In the genomic region with DNA sequence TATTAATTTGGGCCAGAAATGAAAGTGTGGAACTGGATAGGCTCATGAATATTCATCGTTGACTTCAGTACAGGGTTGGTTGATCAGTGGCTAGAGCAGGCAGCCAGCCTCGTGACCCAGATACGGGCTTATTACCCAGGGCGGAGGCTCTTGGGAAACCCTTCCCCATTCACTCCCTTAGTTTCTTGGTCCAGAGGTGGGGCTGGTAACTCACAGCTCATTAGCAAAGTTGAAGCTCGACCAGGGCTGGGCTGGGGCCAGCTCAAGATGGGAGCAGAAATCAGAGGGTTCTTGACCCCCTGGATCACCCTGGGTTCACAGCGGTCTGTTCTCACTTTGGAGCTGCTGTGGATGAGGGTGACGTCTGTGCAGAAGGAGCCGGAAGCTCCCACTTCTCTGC, we compare ENCODE assay signal across 16 cellular contexts. TPM values are rescaled to one million over a fixed set of nuclear protein-coding genes. Genes with fewer than 3 reads are reported as not detected.
DNase-seq lines count a peak whose midpoint lies in the region; ATAC-seq, FAIRE-seq and TF ChIP-seq lines count a peak whose summit lies in the region.
"Had no signal": no experiment of that assay in that cellular context is flagged by ENCODE, and none has a peak within 500 bp of the region (broad histone marks: within the 10 kb centered on the region; RNA-seq: fewer than 3 reads in every experiment).

No MANE protein-coding gene starts in this region.

- in situ Hi-C loops in Panc1 (cut with HindIII; ENCODE audit: low pct_unique_long_range_greater_than_20kb, low sequenced_read_pairs): no loop called here

- TF ChIP-seq CTCF in DND-41 (IDR thresholded peaks at IDR 0.05; ENCODE audit: borderline replicate concordance, extremely low read depth, low read length, poor library complexity, severe bottlenecking) (no peak), Panc1 (IDR thresholded peaks at IDR 0.05) (no peak), spleen (IDR thresholded peaks at IDR 0.05 in 8 of 11, conservative IDR thresholded peaks at IDR 0.05 in 3 of 11) (no peak), D721Med (IDR thresholded peaks at IDR 0.05; ENCODE audit: insufficient read depth, missing control alignments) (no peak)

- WGBS in spleen, 5 donors: 53 to 74% (median 62%) methylated on average over 8 of the region's 8 CpGs

- no peak overlapping the region for H2AFZ ChIP-seq in DND-41 (ENCODE audit: low read depth, low read length)
- H2AFZ ChIP-seq: GM23248 had no signal

- no peak overlapping the region for H3K9ac ChIP-seq in DND-41 (ENCODE audit: low read depth, low read length)
- H3K9ac ChIP-seq: GM23248 had no signal

- CTCF ChIA-PET in Panc1 (lab: Charles Lee): no interaction called here

- TF ChIP-seq POLR2A in spleen (IDR thresholded peaks at IDR 0.05): no peak

- FAIRE-seq in D721Med (lab: Jason Lieb, UNC): no peak

- BruUV-seq in Panc1 (replicated peaks; lab: Mats Ljungman, UMichigan): no TSS peak

- H3K79me2 ChIP-seq in DND-41 (ENCODE audit: insufficient read depth, low read length): peaks cover 99% of the 10 kb centered on the region

- no peak for ATAC-seq in DND-41 (ENCODE audit: insufficient read depth, low read depth)
- no peak for ATAC-seq in Panc1
- ATAC-seq in HG03520 (IDR thresholded peaks at IDR 0.05; ENCODE audit: unreplicated experiment): no peak
- ATAC-seq: activated T-helper 17 cell treated with anti-CD3 and anti-CD28 coated beads, Interleukin-2, amount 50 U/mL, for 72 hours; stimulated activated memory B cell treated with anti-CD40 and anti-IgM and Interleukin-4, amounts not matched to agents 10 μg/mL and 1 μg/mL and 100 μg/mL, for 72 hours had no signal

- H3K4me3 ChIP-seq in DND-41 (ENCODE audit: low read depth in 1 of 2, low read length in 2 of 2) (no peak overlapping the region; a peak in 1 of 4 replicates), Panc1 (ENCODE audit: low read depth in 2 of 2, low read length in 2 of 2) (no peak overlapping the region), spleen (no peak overlapping the region)
- H3K4me3 ChIP-seq: GM23248 had no signal

- DNase-seq in DND-41 (no peak), Panc1 (ENCODE audit: low read depth, low spot score) (no peak), left kidney (ENCODE audit: low read depth, low spot score) (peak; percentile 76), spleen (no peak), amygdala (lab: John Stamatoyannopoulos, UW) (no peak), KG1 (lab: John Stamatoyannopoulos, UW) (no peak), D721Med (ENCODE audit: insufficient read length, low spot score) (no peak)
- DNase-seq: activated CD4-positive, CD25-positive, alpha-beta regulatory T cell; caudate nucleus; COR-L47; GM23248; NCI-H1092; NCI-H524 had no signal

- no peaks in the 10 kb centered on the region for H3K27me3 ChIP-seq in DND-41 (ENCODE audit: insufficient read depth, low read length, poor library complexity)
- no peaks in the 10 kb centered on the region for H3K27me3 ChIP-seq in Panc1 (ENCODE audit: control insufficient read depth, insufficient read depth, low read length)
- H3K27me3 ChIP-seq in spleen (replicated peaks in 1 of 7): no peaks in the 10 kb centered on the region

- H3K4me2 ChIP-seq in DND-41 (ENCODE audit: insufficient read depth, low read length): 0 out of 2 replicates have a peak overlapping the region, but pooled peaks have one; percentile 25

- POLR2A ChIA-PET in Panc1 (lab: Charles Lee): no interaction called here

- H3K36me3 ChIP-seq in DND-41 (ENCODE audit: insufficient read depth, low read length) (peaks cover 56% of the 10 kb centered on the region), Panc1 (ENCODE audit: control insufficient read depth, insufficient read depth, low read length) (no peaks in the 10 kb centered on the region), spleen (no peaks in the 10 kb centered on the region)

- intact Hi-C loops in Panc1 (cut with micrococcal nuclease; ENCODE audit: unreplicated experiment): no loop called here
- intact Hi-C loops in spleen (cut with DNase I; ENCODE audit: low total_unique reads): no loop called here

- H4K20me1 ChIP-seq in DND-41 (ENCODE audit: insufficient read depth, low read length): peaks cover 92% of the 10 kb centered on the region

- H3K27ac ChIP-seq in DND-41 (ENCODE audit: low read length) (peak overlapping the region; percentile 67), Panc1 (ENCODE audit: low read length) (peak overlapping the region; percentile 91), spleen (peak overlapping the region in 7 of 8 donors; percentile 60 to 89 (median 80))
- H3K27ac ChIP-seq: GM23248 had no signal

- peaks cover 7% of the 10 kb centered on the region for H3K9me3 ChIP-seq in DND-41 (ENCODE audit: insufficient read depth, low read length, severe bottlenecking)
- no peaks in the 10 kb centered on the region for H3K9me3 ChIP-seq in Panc1 (ENCODE audit: control insufficient read depth, insufficient read depth, low read depth, low read length)
- no peaks in the 10 kb centered on the region for H3K9me3 ChIP-seq in spleen

- H3K4me1 ChIP-seq in DND-41 (ENCODE audit: insufficient read depth, low read length): peaks cover 44% of the 10 kb centered on the region
- peaks cover 87% of the 10 kb centered on the region for H3K4me1 ChIP-seq in Panc1 (ENCODE audit: control insufficient read depth, insufficient read depth, low read length)
- peaks cover 54 to 100% (median 93%) of the 10 kb centered on the region in 6 donors for H3K4me1 ChIP-seq in spleen

RNA-seq across cellular contexts. Expression of gene GSE1, which starts 44.6 kb away (rescaled TPM):
- total RNA-seq in Panc1 (2021; ENCODE audit: unreplicated experiment) (97.5 TPM), spleen (100 to 1,000 TPM in 1 of 7 donors, 10 to 100 TPM in 6; 79.8 to 121 (median 91.4) TPM)
- 79.9 TPM for polyA plus RNA-seq in Panc1 (2012; ENCODE audit: insufficient read length)
- 10 to 100 TPM in 1 of 3 donors, 1 to 10 TPM in 2; 7.4 to 23.2 (median 9.2) TPM for polyA plus RNA-seq in spleen
